Comparison of ENCODE assay signal across 8 cellular contexts in genomic region chr18:3297025-3297984, GRCh38. TPM values are rescaled to one million over a fixed set of nuclear protein-coding genes. Genes with fewer than 3 reads are reported as not detected.
DNase-seq lines count a peak whose midpoint lies in the region; ATAC-seq and TF ChIP-seq lines count a peak whose summit lies in the region.

No MANE protein-coding gene starts in this region.

- WGBS in suprapubic skin = 14% methylated on average over 15 of the region's 18 CpGs

- peak overlapping the region; percentile 64 for H3K4me3 ChIP-seq in suprapubic skin

- H3K27ac ChIP-seq in suprapubic skin = peak overlapping the region; percentile 79

- peak in 1 of 2 donors; percentile 35 for TF ChIP-seq CTCF in suprapubic skin (IDR thresholded peaks at IDR 0.05)

- peak; percentile 61; the same call in 1 of the 2 replicates for TF ChIP-seq POLR2A in Raji (IDR thresholded peaks at IDR 0.05; ENCODE audit: insufficient read depth, low read depth, low read length)
- TF ChIP-seq POLR2A in suprapubic skin (IDR thresholded peaks at IDR 0.05) = no peak

- in situ Hi-C loops in Caki2 (cut with HindIII; ENCODE audit: low pct_unique_long_range_greater_than_20kb, low sequenced_read_pairs) = no loop called here

- H3K27me3 ChIP-seq in suprapubic skin = no peaks in the 10 kb centered on the region

- no peaks in the 10 kb centered on the region for H3K36me3 ChIP-seq in suprapubic skin

- DNase-seq in Caki2 (ENCODE audit: low read depth) = peak; percentile 86
- DNase-seq in HUDEP-2 (lab: John Stamatoyannopoulos, UW; ENCODE audit: unreplicated experiment in 76 of 76) = peak; percentile 6 to 98 (median 74)
- DNase-seq in activated naive CD4-positive, alpha-beta T cell (lab: John Stamatoyannopoulos, UW) = peak; percentile 77 to 88 (median 80)
- DNase-seq in glomerular visceral epithelial cell (ENCODE audit: extremely low spot score) = peak; percentile 98
- peak; percentile 61 for DNase-seq in occipital lobe (lab: John Stamatoyannopoulos, UW)
- peak; percentile 90 to 91 for DNase-seq in suprapubic skin (ENCODE audit: low spot score in 2 of 2)

- peaks cover 8% of the 10 kb centered on the region for H3K4me1 ChIP-seq in suprapubic skin

- peak; percentile 99 for ATAC-seq in GM21367 (IDR thresholded peaks at IDR 0.05; ENCODE audit: unreplicated experiment)

- no peaks in the 10 kb centered on the region for H3K9me3 ChIP-seq in suprapubic skin

- no peak for TF ChIP-seq EP300 in suprapubic skin (IDR thresholded peaks at IDR 0.05)

RNA-seq across cellular contexts. Expression of gene MYL12B, which starts 35.4 kb away (rescaled TPM):
- total RNA-seq in Caki2 (2014; rRNA removed; shearing (Covaris generic); ENCODE audit: low replicate concordance) = 492 and 553 TPM in 2 replicates
- total RNA-seq in occipital lobe (156 TPM), suprapubic skin (100 to 1,000 TPM; 182 to 333 (median 295) TPM)

RNA-seq across cellular contexts. Expression of gene MYL12A, which starts 49.7 kb away (rescaled TPM):
- 924 and 1,157 TPM in 2 replicates for total RNA-seq in Caki2 (2014; rRNA removed; shearing (Covaris generic); ENCODE audit: low replicate concordance)
- total RNA-seq in occipital lobe = 49.9 TPM
- 100 to 1,000 TPM; 190 to 259 (median 242) TPM for total RNA-seq in suprapubic skin

Comparison
In these comparisons a context has a peak if more than half of its experiments do, and no peak if none do; other contexts are left out.
1. Peak in every context shown above with its lines: DNase-seq, ATAC-seq, H3K4me3 ChIP-seq and H3K27ac ChIP-seq.